28 cellular contexts compared by ENCODE assay signal in genomic region chr4:172762902-172763301, GRCh38.
"Had no signal": no experiment of that assay in that cellular context is flagged by ENCODE, and none has a peak within 500 bp of the region (broad histone marks: within the 10 kb centered on the region; RNA-seq: fewer than 3 reads in every experiment).

No MANE protein-coding gene starts in this region.

- H3K36me3 Mint-ChIP-seq: activated naive CD4-positive, alpha-beta T cell treated with anti-CD3 and anti-CD28 coated beads, Interleukin-2, amount 50 U/mL, for 24 hours; activated naive CD8-positive, alpha-beta T cell treated with anti-CD3 and anti-CD28 coated beads for 36 hours had no signal

- H3K9me3 Mint-ChIP-seq: activated CD8-positive, alpha-beta T cell treated with anti-CD3 and anti-CD28 coated beads for 36 hours; activated naive CD8-positive, alpha-beta T cell treated with anti-CD3 and anti-CD28 coated beads for 36 hours; activated T-cell treated with anti-CD3 and anti-CD28 coated beads, Interleukin-2, amount 50 U/mL, for 4 hours; T-helper 2 cell treated with Interferon-gamma antibody and Interleukin-4, amounts not matched to agents 5 μg/mL and 100 μg/mL, for 36 hours had no signal

- DNase-seq: activated B cell treated with CpG ODN at 0.5 μM for 24 hours; activated CD4-positive, alpha-beta T cell treated with anti-CD3 and anti-CD28 coated beads for 48 hours; activated CD4-positive, alpha-beta T cell treated with anti-CD3 and anti-CD28 coated beads, Interleukin-2, amount 50 U/mL, for 1 hour; activated CD4-positive, alpha-beta T cell treated with anti-CD3 and anti-CD28 coated beads, Interleukin-2, amount 50 U/mL, for 48 hours; activated CD8-positive, alpha-beta memory T cell treated with anti-CD3 and anti-CD28 coated beads for 24 hours; activated CD8-positive, alpha-beta T cell treated with anti-CD3 and anti-CD28 coated beads for 36 hours; activated effector memory CD4-positive, alpha-beta T cell treated with Interleukin-2 at 50 U/mL for 16 hours; activated gamma-delta T cell treated with Interleukin-2 at 50 U/mL for 16 hours; activated naive CD4-positive, alpha-beta T cell treated with Interleukin-2 at 50 U/mL for 16 hours; activated naive CD8-positive, alpha-beta T cell treated with anti-CD3 and anti-CD28 coated beads for 36 hours; activated naive CD8-positive, alpha-beta T cell treated with anti-CD3 and anti-CD28 coated beads, Interleukin-2, amount 50 U/mL, for 24 hours; activated T-cell treated with anti-CD3 and anti-CD28 coated beads, Interleukin-2, amount 50 U/mL, for 4 hours; adrenal gland; amygdala; aorta; body of pancreas; caudate nucleus; colonic mucosa; effector CD8-positive, alpha-beta T cell; esophagus squamous epithelium; foreskin melanocyte; T-helper 1 cell; T-helper 17 cell; T1000; WERI-Rb-1 had no signal

- H3K27ac Mint-ChIP-seq: activated B cell treated with CpG ODN at 0.5 μM for 24 hours; activated CD8-positive, alpha-beta T cell treated with anti-CD3 and anti-CD28 coated beads for 36 hours; activated naive CD4-positive, alpha-beta T cell treated with anti-CD3 and anti-CD28 coated beads, Interleukin-2, amount 50 U/mL, for 24 hours; activated naive CD8-positive, alpha-beta T cell treated with anti-CD3 and anti-CD28 coated beads for 36 hours; activated naive CD8-positive, alpha-beta T cell treated with anti-CD3 and anti-CD28 coated beads, Interleukin-2, amount 50 U/mL, for 24 hours; activated T-helper 17 cell treated with anti-CD3 and anti-CD28 coated beads, Interleukin-2, amount 50 U/mL, for 72 hours; T-helper 17 cell; T-helper 2 cell treated with Interferon-gamma antibody and Interleukin-4, amounts not matched to agents 5 μg/mL and 100 μg/mL, for 36 hours had no signal

- H3K27me3 Mint-ChIP-seq: activated B cell treated with CpG ODN at 0.5 μM for 24 hours; activated CD8-positive, alpha-beta T cell treated with anti-CD3 and anti-CD28 coated beads for 36 hours; activated naive CD4-positive, alpha-beta T cell treated with anti-CD3 and anti-CD28 coated beads, Interleukin-2, amount 50 U/mL, for 24 hours; activated naive CD8-positive, alpha-beta T cell treated with anti-CD3 and anti-CD28 coated beads for 36 hours; activated naive CD8-positive, alpha-beta T cell treated with anti-CD3 and anti-CD28 coated beads, Interleukin-2, amount 50 U/mL, for 24 hours; activated T-helper 17 cell treated with anti-CD3 and anti-CD28 coated beads, Interleukin-2, amount 50 U/mL, for 72 hours; T-helper 17 cell had no signal

- H3K4me3 Mint-ChIP-seq: activated B cell treated with CpG ODN at 0.5 μM for 24 hours; activated CD8-positive, alpha-beta T cell treated with anti-CD3 and anti-CD28 coated beads for 36 hours; activated naive CD4-positive, alpha-beta T cell treated with anti-CD3 and anti-CD28 coated beads, Interleukin-2, amount 50 U/mL, for 24 hours; activated naive CD8-positive, alpha-beta T cell treated with anti-CD3 and anti-CD28 coated beads for 36 hours; activated naive CD8-positive, alpha-beta T cell treated with anti-CD3 and anti-CD28 coated beads, Interleukin-2, amount 50 U/mL, for 24 hours; activated T-cell treated with anti-CD3 and anti-CD28 coated beads, Interleukin-2, amount 50 U/mL, for 4 hours; activated T-helper 17 cell treated with anti-CD3 and anti-CD28 coated beads, Interleukin-2, amount 50 U/mL, for 72 hours; T-helper 17 cell; T-helper 2 cell treated with Interferon-gamma antibody and Interleukin-4, amounts not matched to agents 5 μg/mL and 100 μg/mL, for 36 hours had no signal

- H3K4me1 Mint-ChIP-seq: activated B cell treated with CpG ODN at 0.5 μM for 24 hours; activated naive CD4-positive, alpha-beta T cell treated with anti-CD3 and anti-CD28 coated beads, Interleukin-2, amount 50 U/mL, for 24 hours; activated naive CD8-positive, alpha-beta T cell treated with anti-CD3 and anti-CD28 coated beads for 36 hours; activated naive CD8-positive, alpha-beta T cell treated with anti-CD3 and anti-CD28 coated beads, Interleukin-2, amount 50 U/mL, for 24 hours; activated T-helper 17 cell treated with anti-CD3 and anti-CD28 coated beads, Interleukin-2, amount 50 U/mL, for 72 hours; T-helper 17 cell had no signal
